12 cellular contexts compared by ENCODE assay signal in genomic region chr5:179345179-179345428, GRCh38. TPM values are rescaled to one million over a fixed set of nuclear protein-coding genes. Genes with fewer than 3 reads are reported as not detected.
DNase-seq lines count a peak whose midpoint lies in the region; ATAC-seq and TF ChIP-seq lines count a peak whose summit lies in the region.
"Had no signal": no experiment of that assay in that cellular context is flagged by ENCODE, and none has a peak within 500 bp of the region (broad histone marks: within the 10 kb centered on the region; RNA-seq: fewer than 3 reads in every experiment).

No MANE protein-coding gene starts in this region.

- H3K9me3 ChIP-seq in iPS DF 6.9 (ENCODE audit: control insufficient read depth, insufficient read depth, low read length) (no peaks in the 10 kb centered on the region), stomach (no peaks in the 10 kb centered on the region)

- TF ChIP-seq POLR2A in stomach (IDR thresholded peaks at IDR 0.05), result no peak

- peaks cover 4% of the 10 kb centered on the region for H3K4me1 Mint-ChIP-seq in activated naive CD8-positive, alpha-beta T cell treated with anti-CD3 and anti-CD28 coated beads, Interleukin-2, amount 50 U/mL, for 24 hours

- no peak overlapping the region for H3K27ac ChIP-seq in iPS DF 6.9 (ENCODE audit: low read length)
- peak overlapping the region in 4 of 5 donors; percentile 74 to 81 (median 76) for H3K27ac ChIP-seq in stomach

- H3K36me3 ChIP-seq in H7 (replicated peaks; ENCODE audit: control insufficient read depth, insufficient read depth, low read length) (no peaks in the 10 kb centered on the region), iPS DF 6.9 (ENCODE audit: control insufficient read depth, insufficient read depth, low read length) (no peaks in the 10 kb centered on the region), stomach (no peaks in the 10 kb centered on the region)

- WGBS in iPS DF 6.9 (ENCODE audit: insufficient coverage, insufficient read length), result no CpG with 5 or more reads among the region's 37 CpGs
- 0 to 1% (median 1%) methylated on average over 18 to 37 of the region's 37 CpGs; no CpG with 5 or more reads in 1 of the 5 donors for WGBS in stomach, 5 donors

- POLR2A ChIA-PET in HEK293T (lab: Yijun Ruan, JAX), result no interaction called here

- H3K4me3 Mint-ChIP-seq in activated naive CD8-positive, alpha-beta T cell treated with anti-CD3 and anti-CD28 coated beads, Interleukin-2, amount 50 U/mL, for 24 hours, result no peak overlapping the region
- H3K4me3 Mint-ChIP-seq: activated naive CD4-positive, alpha-beta T cell treated with anti-CD3 and anti-CD28 coated beads for 36 hours had no signal

- peaks cover 52% of the 10 kb centered on the region for H3K27me3 Mint-ChIP-seq in activated naive CD8-positive, alpha-beta T cell treated with anti-CD3 and anti-CD28 coated beads, Interleukin-2, amount 50 U/mL, for 24 hours

- ATAC-seq in activated naive CD8-positive, alpha-beta T cell treated with anti-CD3 and anti-CD28 coated beads, Interleukin-2, amount 50 U/mL, for 24 hours, result no peak
- ATAC-seq in HG03571 (IDR thresholded peaks at IDR 0.05; ENCODE audit: unreplicated experiment) (no peak), GM21381 (IDR thresholded peaks at IDR 0.05; ENCODE audit: unreplicated experiment) (no peak)

- no peaks in the 10 kb centered on the region for H3K9me3 Mint-ChIP-seq in activated naive CD8-positive, alpha-beta T cell treated with anti-CD3 and anti-CD28 coated beads, Interleukin-2, amount 50 U/mL, for 24 hours
- H3K9me3 Mint-ChIP-seq: activated naive CD4-positive, alpha-beta T cell treated with anti-CD3 and anti-CD28 coated beads for 36 hours had no signal

- TF ChIP-seq CTCF in stomach (IDR thresholded peaks at IDR 0.05), result no peak

- CTCF ChIA-PET in HEK293T (lab: Yijun Ruan, JAX), result interaction anchor here (1.1 kb wide), 1 partner anchor 148 kb away, joined by 3 read pairs; no protein-coding TSS in a partner anchor

- TF ChIP-seq EP300 in stomach (IDR thresholded peaks at IDR 0.05), result no peak

- H3K4me3 ChIP-seq in H7 (ENCODE audit: insufficient read depth, low read depth, low read length) (peak overlapping the region; percentile 68), iPS DF 6.9 (ENCODE audit: low read length) (peak overlapping the region; percentile 73; the same call in 1 of the 2 replicates), stomach (peak overlapping the region; percentile 60 to 64 (median 62))

- H3K4me1 ChIP-seq in iPS DF 6.9 (ENCODE audit: control insufficient read depth, insufficient read depth, low read length) (peaks cover 6% of the 10 kb centered on the region), stomach (peaks cover 11 to 38% (median 24%) of the 10 kb centered on the region in 4 donors)

- intact Hi-C loops in stomach (cut with DNase I; ENCODE audit: low total_unique reads), result no loop called here

- no peaks in the 10 kb centered on the region for H3K36me3 Mint-ChIP-seq in activated naive CD8-positive, alpha-beta T cell treated with anti-CD3 and anti-CD28 coated beads, Interleukin-2, amount 50 U/mL, for 24 hours (ENCODE audit: low read depth)

- no peak overlapping the region for H3K27ac Mint-ChIP-seq in activated naive CD8-positive, alpha-beta T cell treated with anti-CD3 and anti-CD28 coated beads, Interleukin-2, amount 50 U/mL, for 24 hours
- H3K27ac Mint-ChIP-seq: activated naive CD4-positive, alpha-beta T cell treated with anti-CD3 and anti-CD28 coated beads for 36 hours had no signal

- H3K27me3 ChIP-seq in H7 (ENCODE audit: control insufficient read depth, insufficient read depth, low read length), result peaks cover 45% of the 10 kb centered on the region
- H3K27me3 ChIP-seq in iPS DF 6.9 (ENCODE audit: control insufficient read depth, insufficient read depth, low read length), result peaks cover 21% of the 10 kb centered on the region
- peaks cover 0 to 93% (median 34%) of the 10 kb centered on the region in 3 donors for H3K27me3 ChIP-seq in stomach

- DNase-seq in H7 (no peak), iPS DF 6.9 (ENCODE audit: low read depth, low spot score) (no peak), stomach (no peak), HEK293T (ENCODE audit: extremely low spot score) (no peak), midbrain (lab: John Stamatoyannopoulos, UW) (no peak)
- DNase-seq in activated naive CD8-positive, alpha-beta T cell treated with anti-CD3 and anti-CD28 coated beads, Interleukin-2, amount 50 U/mL, for 24 hours, result peak; percentile 2
- DNase-seq: activated CD4-positive, alpha-beta T cell treated with anti-CD3 and anti-CD28 coated beads for 4 hours; NCI-H2107 had no signal

TF ChIP-seq in HEK293T, 16 proteins besides CTCF, POLR2A, EP300 and RAD21:
- no peak for TF ChIP-seq FOXK2 (IDR thresholded peaks at IDR 0.05)
- TF ChIP-seq FOXM1 (IDR thresholded peaks at IDR 0.05; ENCODE audit: borderline replicate concordance), result no peak
- no peak for TF ChIP-seq ARNT (IDR thresholded peaks at IDR 0.05)
- no peak for TF ChIP-seq FOXA1 (IDR thresholded peaks at IDR 0.05)
- no peak for TF ChIP-seq ZNF384 (IDR thresholded peaks at IDR 0.05)
- TF ChIP-seq ELF4 (IDR thresholded peaks at IDR 0.05), result no peak
- TF ChIP-seq L3MBTL2 (conservative IDR thresholded peaks at IDR 0.05), result no peak
- no peak for TF ChIP-seq CTBP1 (IDR thresholded peaks at IDR 0.05; ENCODE audit: borderline replicate concordance)
- no peak for TF ChIP-seq PKNOX1 (IDR thresholded peaks at IDR 0.05)
- TF ChIP-seq HDGF (IDR thresholded peaks at IDR 0.05; ENCODE audit: borderline replicate concordance), result no peak
- TF ChIP-seq SUZ12 (IDR thresholded peaks at IDR 0.05), result no peak
- no peak for TF ChIP-seq NFRKB (IDR thresholded peaks at IDR 0.05)
- TF ChIP-seq SP1 (IDR thresholded peaks at IDR 0.05), result no peak
- no peak for TF ChIP-seq BHLHE40 (IDR thresholded peaks at IDR 0.05; ENCODE audit: borderline replicate concordance)
- TF ChIP-seq TARDBP (IDR thresholded peaks at IDR 0.05), result no peak
- TF ChIP-seq LEF1 (IDR thresholded peaks at IDR 0.05; ENCODE audit: borderline replicate concordance), result no peak

RNA-seq across cellular contexts. Expression of gene ADAMTS2, which starts 0.2 kb away (rescaled TPM):
- total RNA-seq in H7 (2014; rRNA removed; shearing (Covaris generic)), result 1.7 and 2.2 TPM in 2 replicates
- 10 to 100 TPM in 4 of 5 donors, 1 to 10 TPM in 1; 4.1 to 41.5 (median 31.4) TPM for total RNA-seq in stomach
- polyA plus RNA-seq in stomach, result 1 to 10 TPM; 1.8 to 6.2 (median 3.5) TPM
- total RNA-seq: activated naive CD4-positive, alpha-beta T cell treated with anti-CD3 and anti-CD28 coated beads for 36 hours; endothelial cell of umbilical vein had no signal
- polyA plus RNA-seq: endothelial cell of umbilical vein had no signal
